In the genomic region with DNA sequence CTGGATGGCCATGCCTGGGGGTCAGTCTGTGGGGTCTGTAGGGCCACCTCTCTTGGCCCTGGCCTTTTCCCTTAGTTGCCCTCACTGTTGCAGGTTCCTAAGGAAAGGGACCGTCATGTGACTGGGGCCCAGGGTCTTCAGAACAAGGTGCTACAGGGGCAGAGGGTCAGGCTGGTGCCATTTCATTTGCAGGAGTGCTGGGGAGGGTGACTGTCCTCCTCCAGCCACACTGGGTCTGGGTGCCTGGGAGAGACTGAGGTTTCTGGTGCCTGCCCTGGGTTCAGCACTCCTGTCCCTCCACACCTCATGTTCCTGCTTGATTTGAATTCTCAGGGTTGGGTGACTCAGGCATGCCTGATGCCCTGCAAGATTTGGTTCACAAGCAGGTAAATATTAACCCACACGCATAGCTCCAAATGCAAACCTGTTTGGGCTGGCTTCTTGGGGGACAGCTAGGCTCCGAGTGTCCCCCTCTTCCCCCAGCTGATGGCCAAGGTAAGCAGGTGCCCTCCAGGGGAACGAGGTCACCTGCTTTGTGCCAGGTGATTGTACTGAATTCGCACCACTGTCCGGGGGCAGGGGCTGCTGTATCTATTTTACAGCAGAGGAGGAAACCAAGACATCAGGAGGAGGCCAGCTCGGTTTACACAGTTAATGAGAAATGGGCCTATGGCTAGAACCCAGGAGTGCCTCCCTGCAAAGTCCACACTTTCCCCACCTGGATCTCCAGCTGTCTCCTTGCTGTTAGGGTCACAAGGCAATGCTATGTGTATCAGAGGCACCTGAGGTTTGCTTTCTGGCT, we compare ENCODE assay signal across 1 cellular context.
TF ChIP-seq lines count a peak whose summit lies in the region.

No MANE protein-coding gene starts in this region.

TF ChIP-seq in HCT116, 20 proteins besides CTCF, POLR2A, EP300 and RAD21 (continued from another document):
- TF ChIP-seq, protein P1, sequence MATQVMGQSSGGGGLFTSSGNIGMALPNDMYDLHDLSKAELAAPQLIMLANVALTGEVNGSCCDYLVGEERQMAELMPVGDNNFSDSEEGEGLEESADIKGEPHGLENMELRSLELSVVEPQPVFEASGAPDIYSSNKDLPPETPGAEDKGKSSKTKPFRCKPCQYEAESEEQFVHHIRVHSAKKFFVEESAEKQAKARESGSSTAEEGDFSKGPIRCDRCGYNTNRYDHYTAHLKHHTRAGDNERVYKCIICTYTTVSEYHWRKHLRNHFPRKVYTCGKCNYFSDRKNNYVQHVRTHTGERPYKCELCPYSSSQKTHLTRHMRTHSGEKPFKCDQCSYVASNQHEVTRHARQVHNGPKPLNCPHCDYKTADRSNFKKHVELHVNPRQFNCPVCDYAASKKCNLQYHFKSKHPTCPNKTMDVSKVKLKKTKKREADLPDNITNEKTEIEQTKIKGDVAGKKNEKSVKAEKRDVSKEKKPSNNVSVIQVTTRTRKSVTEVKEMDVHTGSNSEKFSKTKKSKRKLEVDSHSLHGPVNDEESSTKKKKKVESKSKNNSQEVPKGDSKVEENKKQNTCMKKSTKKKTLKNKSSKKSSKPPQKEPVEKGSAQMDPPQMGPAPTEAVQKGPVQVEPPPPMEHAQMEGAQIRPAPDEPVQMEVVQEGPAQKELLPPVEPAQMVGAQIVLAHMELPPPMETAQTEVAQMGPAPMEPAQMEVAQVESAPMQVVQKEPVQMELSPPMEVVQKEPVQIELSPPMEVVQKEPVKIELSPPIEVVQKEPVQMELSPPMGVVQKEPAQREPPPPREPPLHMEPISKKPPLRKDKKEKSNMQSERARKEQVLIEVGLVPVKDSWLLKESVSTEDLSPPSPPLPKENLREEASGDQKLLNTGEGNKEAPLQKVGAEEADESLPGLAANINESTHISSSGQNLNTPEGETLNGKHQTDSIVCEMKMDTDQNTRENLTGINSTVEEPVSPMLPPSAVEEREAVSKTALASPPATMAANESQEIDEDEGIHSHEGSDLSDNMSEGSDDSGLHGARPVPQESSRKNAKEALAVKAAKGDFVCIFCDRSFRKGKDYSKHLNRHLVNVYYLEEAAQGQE (IDR thresholded peaks at IDR 0.05; ENCODE audit: low read depth), result no peak
- TF ChIP-seq CEBPB (IDR thresholded peaks at IDR 0.05; ENCODE audit: low read depth) (no peak), EGR1 (IDR thresholded peaks at IDR 0.05; ENCODE audit: low read depth) (no peak), ZFX (IDR thresholded peaks at IDR 0.05) (no peak), JUND (IDR thresholded peaks at IDR 0.05) (no peak), EZH2 (IDR thresholded peaks at IDR 0.05) (no peak), POLR2AphosphoS5 (IDR thresholded peaks at IDR 0.05; ENCODE audit: low read depth, low read length) (no peak)
